ENCODE assay signal across 1 cellular context in the genomic region with DNA sequence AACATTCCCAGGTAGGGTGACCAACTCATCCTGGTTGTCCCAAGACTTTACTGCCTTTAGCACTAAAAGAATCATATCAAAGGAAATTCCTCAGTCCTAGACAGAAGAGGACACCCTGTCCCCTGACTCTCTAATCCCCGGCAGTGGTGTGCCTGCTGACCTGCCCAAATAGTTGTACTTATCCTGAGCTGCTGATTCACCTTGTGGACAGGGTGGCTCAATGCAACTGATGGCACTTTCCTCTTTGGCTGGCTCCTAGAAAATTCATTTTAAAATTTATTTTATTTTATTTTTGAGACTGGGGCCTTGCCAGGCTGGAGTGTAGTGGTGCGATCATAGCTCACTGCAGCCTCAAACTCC.
TF ChIP-seq lines count a peak whose summit lies in the region.

No MANE protein-coding gene starts in this region.

TF ChIP-seq in liver, 16 proteins besides CTCF, POLR2A, EP300 and RAD21 (continued from another document):
- TF ChIP-seq, protein P1, sequence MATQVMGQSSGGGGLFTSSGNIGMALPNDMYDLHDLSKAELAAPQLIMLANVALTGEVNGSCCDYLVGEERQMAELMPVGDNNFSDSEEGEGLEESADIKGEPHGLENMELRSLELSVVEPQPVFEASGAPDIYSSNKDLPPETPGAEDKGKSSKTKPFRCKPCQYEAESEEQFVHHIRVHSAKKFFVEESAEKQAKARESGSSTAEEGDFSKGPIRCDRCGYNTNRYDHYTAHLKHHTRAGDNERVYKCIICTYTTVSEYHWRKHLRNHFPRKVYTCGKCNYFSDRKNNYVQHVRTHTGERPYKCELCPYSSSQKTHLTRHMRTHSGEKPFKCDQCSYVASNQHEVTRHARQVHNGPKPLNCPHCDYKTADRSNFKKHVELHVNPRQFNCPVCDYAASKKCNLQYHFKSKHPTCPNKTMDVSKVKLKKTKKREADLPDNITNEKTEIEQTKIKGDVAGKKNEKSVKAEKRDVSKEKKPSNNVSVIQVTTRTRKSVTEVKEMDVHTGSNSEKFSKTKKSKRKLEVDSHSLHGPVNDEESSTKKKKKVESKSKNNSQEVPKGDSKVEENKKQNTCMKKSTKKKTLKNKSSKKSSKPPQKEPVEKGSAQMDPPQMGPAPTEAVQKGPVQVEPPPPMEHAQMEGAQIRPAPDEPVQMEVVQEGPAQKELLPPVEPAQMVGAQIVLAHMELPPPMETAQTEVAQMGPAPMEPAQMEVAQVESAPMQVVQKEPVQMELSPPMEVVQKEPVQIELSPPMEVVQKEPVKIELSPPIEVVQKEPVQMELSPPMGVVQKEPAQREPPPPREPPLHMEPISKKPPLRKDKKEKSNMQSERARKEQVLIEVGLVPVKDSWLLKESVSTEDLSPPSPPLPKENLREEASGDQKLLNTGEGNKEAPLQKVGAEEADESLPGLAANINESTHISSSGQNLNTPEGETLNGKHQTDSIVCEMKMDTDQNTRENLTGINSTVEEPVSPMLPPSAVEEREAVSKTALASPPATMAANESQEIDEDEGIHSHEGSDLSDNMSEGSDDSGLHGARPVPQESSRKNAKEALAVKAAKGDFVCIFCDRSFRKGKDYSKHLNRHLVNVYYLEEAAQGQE (IDR thresholded peaks at IDR 0.05) = no peak
